Comparison of ENCODE assay signal across 21 cellular contexts in the genomic region with DNA sequence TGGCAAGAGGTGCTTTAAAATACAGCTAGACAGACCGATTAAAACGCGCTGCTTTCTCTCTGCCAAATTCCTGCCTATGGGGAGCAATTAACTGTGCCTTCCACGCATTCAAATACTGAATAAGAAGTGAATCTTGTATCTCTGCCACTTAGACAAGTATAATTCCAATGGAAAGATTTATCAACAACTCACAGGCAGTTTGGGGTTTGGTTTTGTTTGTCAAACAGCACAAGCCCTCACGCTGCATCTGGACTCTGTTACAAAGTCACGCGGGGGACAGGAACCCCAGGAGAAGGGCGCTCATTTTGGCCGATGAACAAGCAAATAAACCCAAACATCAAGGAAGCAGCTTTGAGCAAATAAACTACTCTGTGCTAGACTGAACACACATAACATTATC.
DNase-seq lines count a peak whose midpoint lies in the region; ATAC-seq, FAIRE-seq and TF ChIP-seq lines count a peak whose summit lies in the region.
"Had no signal": no experiment of that assay in that cellular context is flagged by ENCODE, and none has a peak within 500 bp of the region (broad histone marks: within the 10 kb centered on the region; RNA-seq: fewer than 3 reads in every experiment).

No MANE protein-coding gene starts in this region.

- H3K79me1 ChIP-seq in H1 (ENCODE audit: low read depth, low read length): no peaks in the 10 kb centered on the region

- no peak overlapping the region for H3K27ac ChIP-seq in H1 (ENCODE audit: low read depth, low read length)
- no peak overlapping the region for H3K27ac ChIP-seq in muscle layer of duodenum (ENCODE audit: low read length)
- H3K27ac ChIP-seq in heart right ventricle: no peak overlapping the region
- H3K27ac ChIP-seq: brain microvascular endothelial cell, thyroid gland had no signal

- CTCF ChIA-PET in H1 (lab: Charles Lee; ENCODE audit: partially characterized antibody): interaction anchor here (0.8 to 1.4 kb wide), 3 partner anchors 10 to 994 kb away, joined by 3 to 4 read pairs (median 3); no protein-coding TSS in a partner anchor

- no peak overlapping the region for H2AK5ac ChIP-seq in H1 (ENCODE audit: low read depth, low read length)

- H3K36me3 ChIP-seq in H1 (ENCODE audit: control insufficient read depth in 2 of 4, insufficient read depth in 4 of 4, low read length in 3 of 4) (no peaks in the 10 kb centered on the region), muscle layer of duodenum (ENCODE audit: control insufficient read depth in 1 of 2, insufficient read depth in 2 of 2, low read length in 2 of 2) (no peaks in the 10 kb centered on the region), heart right ventricle (no peaks in the 10 kb centered on the region)
- H3K36me3 ChIP-seq: brain microvascular endothelial cell, thyroid gland had no signal

- H3K23me2 ChIP-seq in H1 (ENCODE audit: low read depth, low read length): no peaks in the 10 kb centered on the region

- intact Hi-C loops in heart right ventricle (cut with DNase I) (loop anchor here in 1 of 10 donors (10.0 kb wide), 1 partner anchor 728 kb away; no protein-coding TSS in a partner anchor), cardiac septum (cut with DNase I) (no loop called here)

- H3K4me1 ChIP-seq in H1 (replicated peaks in 1 of 4; ENCODE audit: control insufficient read depth in 3 of 4, insufficient read depth in 4 of 4, low read length in 3 of 4) (no peaks in the 10 kb centered on the region), muscle layer of duodenum (ENCODE audit: control insufficient read depth in 1 of 2, insufficient read depth in 2 of 2, low read length in 2 of 2) (peaks cover 0 to 4% of the 10 kb centered on the region in 2 donors), heart right ventricle (no peaks in the 10 kb centered on the region)

- POLR2A ChIA-PET in H1 (lab: Charles Lee; ENCODE audit: partially characterized antibody): no interaction called here

- DNase-seq in AG20443 (ENCODE audit: low spot score) (peak; percentile 11), NCI-H1092 treated with DMSO at 0.1 percent for 48 hours (lab: John Stamatoyannopoulos, UW) (peak; percentile 84), H1 (ENCODE audit: low read depth in 1 of 2, low spot score in 2 of 2) (no peak), heart right ventricle (no peak), erythroblast (lab: John Stamatoyannopoulos, UW) (no peak), cardiac septum (ENCODE audit: low spot score) (no peak)
- DNase-seq: activated CD4-positive, alpha-beta T cell treated with anti-CD3 and anti-CD28 coated beads for 36 hours; AML-193; brain microvascular endothelial cell; cortex of kidney; GOT3; NCI-H1694 treated with DMSO at 0.1 percent for 48 hours; NCI-H446 treated with DMSO at 0.1 percent for 48 hours; nucleus accumbens; stimulated activated naive B cell treated with anti-CD40 and anti-IgM and Interleukin-4, amounts not matched to agents 10 μg/mL and 1 μg/mL and 100 μg/mL, for 72 hours; SW 1271; thyroid gland had no signal

- no peak overlapping the region for H2BK20ac ChIP-seq in H1 (ENCODE audit: low read length)

- H3K9ac ChIP-seq in H1 (replicated peaks in 1 of 4; ENCODE audit: extremely low read depth in 1 of 4, low read depth in 3 of 4, low read length in 3 of 4): no peak overlapping the region

- no peak for TF ChIP-seq EP300 in H1 (IDR thresholded peaks at IDR 0.05; ENCODE audit: borderline replicate concordance in 1 of 2, low read depth in 2 of 2, low read length in 2 of 2)

- TF ChIP-seq RAD21 in H1 (IDR thresholded peaks at IDR 0.05 in 1 of 2, conservative IDR thresholded peaks at IDR 0.05 in 1 of 2; ENCODE audit: low read depth in 2 of 2, low read length in 2 of 2): no peak

- H3K4me2 ChIP-seq in H1 (ENCODE audit: insufficient read depth in 1 of 2, low read depth in 2 of 2, low read length in 2 of 2): no peak overlapping the region

- ATAC-seq in heart right ventricle (no peak), GM18505 (IDR thresholded peaks at IDR 0.05; ENCODE audit: unreplicated experiment) (no peak)
- ATAC-seq: activated CD4-positive, alpha-beta T cell treated with anti-CD3 and anti-CD28 coated beads for 36 hours; stimulated activated naive B cell treated with anti-CD40 and anti-IgM and Interleukin-4, amounts not matched to agents 10 μg/mL and 1 μg/mL and 100 μg/mL, for 72 hours had no signal

- H2BK120ac ChIP-seq in H1 (replicated peaks; ENCODE audit: low read depth, low read length): no peak overlapping the region

- no peak for TF ChIP-seq CTCF in H1 (IDR thresholded peaks at IDR 0.05; ENCODE audit: control extremely low read depth in 1 of 3, insufficient read depth in 1 of 3, low read depth in 1 of 3, low read length in 3 of 3)
- no peak for TF ChIP-seq CTCF in heart right ventricle (IDR thresholded peaks at IDR 0.05)

- H2BK5ac ChIP-seq in H1 (ENCODE audit: low read depth, low read length): no peak overlapping the region

- H4K91ac ChIP-seq in H1 (replicated peaks; ENCODE audit: insufficient read length, low read length): no peak overlapping the region

- H3K56ac ChIP-seq in H1 (replicated peaks; ENCODE audit: insufficient read length, low read depth, low read length): no peak overlapping the region

- TF ChIP-seq POLR2A in H1 (IDR thresholded peaks at IDR 0.05; ENCODE audit: control extremely low read depth in 1 of 2, low read depth in 2 of 2, low read length in 2 of 2) (no peak), erythroblast (IDR thresholded peaks at IDR 0.05; ENCODE audit: low read length) (no peak), GM18505 (IDR thresholded peaks at IDR 0.05; ENCODE audit: borderline replicate concordance, extremely low read depth, insufficient read depth, insufficient read length) (no peak)

- no peak overlapping the region for H3K18ac ChIP-seq in H1 (ENCODE audit: extremely low read depth, low read length)

- H2BK15ac ChIP-seq in H1 (ENCODE audit: low read length): no peak overlapping the region

- no peak overlapping the region for H4K8ac ChIP-seq in H1 (ENCODE audit: extremely low read depth, insufficient read depth, low read length)

- no peaks in the 10 kb centered on the region for H3K9me3 ChIP-seq in H1 (ENCODE audit: insufficient read depth in 2 of 2, low read depth in 1 of 2, low read length in 1 of 2)
- H3K9me3 ChIP-seq in muscle layer of duodenum (ENCODE audit: control insufficient read depth in 1 of 2, low read length in 2 of 2): no peaks in the 10 kb centered on the region
- no peaks in the 10 kb centered on the region for H3K9me3 ChIP-seq in heart right ventricle
- H3K9me3 ChIP-seq: thyroid gland had no signal

- H4K20me1 ChIP-seq in H1 (replicated peaks in 1 of 2; ENCODE audit: control insufficient read depth in 1 of 2, insufficient read depth in 2 of 2, low read length in 2 of 2): no peaks in the 10 kb centered on the region

- no peak overlapping the region for H2BK12ac ChIP-seq in H1 (ENCODE audit: low read depth, low read length)

- FAIRE-seq in H1 (lab: Jason Lieb, UNC): no peak
- FAIRE-seq: frontal cortex, GM18507 had no signal

- H4K5ac ChIP-seq in H1 (ENCODE audit: insufficient read length, low read depth, low read length): no peak overlapping the region

- H3K23ac ChIP-seq in H1 (ENCODE audit: insufficient read length): no peak overlapping the region

- no peak overlapping the region for H3K4me3 ChIP-seq in H1 (ENCODE audit: extremely low read depth in 1 of 4, insufficient read depth in 2 of 4, low read depth in 3 of 4, low read length in 4 of 4)
- peak overlapping the region; percentile 12 to 33 for H3K4me3 ChIP-seq in muscle layer of duodenum (ENCODE audit: low read depth in 1 of 2, low read length in 2 of 2)
- H3K4me3 ChIP-seq in heart right ventricle: no peak overlapping the region
- H3K4me3 ChIP-seq: thyroid gland had no signal

- no peak overlapping the region for H3K14ac ChIP-seq in H1 (ENCODE audit: insufficient read length)

- H3K27me3 ChIP-seq in H1 (replicated peaks in 1 of 4; ENCODE audit: control insufficient read depth in 3 of 4, extremely low read depth in 1 of 4, insufficient read depth in 3 of 4, low read length in 3 of 4): no peaks in the 10 kb centered on the region
- no peaks in the 10 kb centered on the region for H3K27me3 ChIP-seq in muscle layer of duodenum (ENCODE audit: low read depth, low read length)
- peaks cover 0 to 14% (median 0%) of the 10 kb centered on the region in 7 donors for H3K27me3 ChIP-seq in heart right ventricle
- H3K27me3 ChIP-seq: brain microvascular endothelial cell, thyroid gland had no signal

- 0 out of 2 replicates have a peak overlapping the region, but pooled peaks have one; percentile 1 for H2AFZ ChIP-seq in H1 (ENCODE audit: low read length)

- 94% methylated on average over 9 of the region's 9 CpGs; no CpG with 5 or more reads in 1 of the 2 experiments for WGBS in H1 (ENCODE audit: extremely low coverage in 1 of 2, insufficient coverage in 1 of 2, insufficient read length in 1 of 2, insufficient replicate concordance in 2 of 2, low coverage in 1 of 2, low lambda C conversion rate in 2 of 2, missing lambda C conversion rate in 1 of 2), 2 experiments
- WGBS in heart right ventricle, 2 donors: 66 to 72% methylated on average over 9 of the region's 9 CpGs

- no peaks in the 10 kb centered on the region for H3K79me2 ChIP-seq in H1 (ENCODE audit: control insufficient read depth in 1 of 2, insufficient read depth in 2 of 2, low read length in 2 of 2)

- no peak overlapping the region for H3K4ac ChIP-seq in H1 (replicated peaks; ENCODE audit: insufficient read length, low read depth, low read length)

TF ChIP-seq in H1, 55 proteins besides CTCF, POLR2A, EP300 and RAD21:
- TF ChIP-seq ASH2L (IDR thresholded peaks at IDR 0.05; ENCODE audit: low read length): no peak

Comparison
In these comparisons a context has a peak if more than half of its experiments do, and no peak if none do; other contexts are left out.
1. DNase-seq: peak in AG20443 (single experiment) and NCI-H1092 treated with DMSO at 0.1 percent for 48 hours (single experiment); none in H1 (0 of 2), heart right ventricle (0 of 2), erythroblast (0 of 2) and cardiac septum (single experiment).
2. H3K4me3 ChIP-seq: peak in muscle layer of duodenum (2 of 2); none in H1 (0 of 4) and heart right ventricle (0 of 10).